8 cellular contexts compared by ENCODE assay signal in genomic region chr17:83019376-83019775, GRCh38.
"Had no signal": no experiment of that assay in that cellular context is flagged by ENCODE, and none has a peak within 500 bp of the region (broad histone marks: within the 10 kb centered on the region; RNA-seq: fewer than 3 reads in every experiment).

No MANE protein-coding gene starts in this region.

- H3K36me3 Mint-ChIP-seq: IgD-negative memory B cell had no signal

- H3K9me3 ChIP-seq: HAP-1 had no signal

- H3K27ac Mint-ChIP-seq: GM23338, HFFc6, IgD-negative memory B cell had no signal

- DNase-seq: HFFc6, KBM-7 had no signal

- H3K4me3 ChIP-seq: GM23338, HAP-1 had no signal

- H3K27me3 Mint-ChIP-seq: IgD-negative memory B cell had no signal

- ATAC-seq: GM23338, HCT116, HepG2 had no signal

- H3K4me3 Mint-ChIP-seq: GM23338, HFFc6 had no signal

- H3K4me1 ChIP-seq: HAP-1 had no signal

- H3K36me3 ChIP-seq: HAP-1 had no signal

- H3K9me3 Mint-ChIP-seq: HFFc6, IgD-negative memory B cell had no signal

- H3K27ac ChIP-seq: HL-60 had no signal
